ENCODE assay signal across 8 cellular contexts in genomic region chr3:192819001-192819569, GRCh38.
A peak's percentile ranks its signal among the peaks of the same experiment; 100 is the strongest.
DNase-seq lines count a peak whose midpoint lies in the region; ATAC-seq, FAIRE-seq and TF ChIP-seq lines count a peak whose summit lies in the region.

No MANE protein-coding gene starts in this region.

- peaks cover 1% of the 10 kb centered on the region for H3K27me3 Mint-ChIP-seq in activated CD4-positive, alpha-beta memory T cell treated with anti-CD3 and anti-CD28 coated beads, Interleukin-2, amount 10 ng/mL, durations not matched to agents 7 days and 5 days

- DNase-seq in GM12865 (ENCODE audit: low read depth): peak; percentile 81
- peak; percentile 58 for DNase-seq in activated CD4-positive, alpha-beta memory T cell treated with anti-CD3 and anti-CD28 coated beads, Interleukin-2, amount 10 ng/mL, durations not matched to agents 7 days and 5 days
- no peak for DNase-seq in left ventricle myocardium superior
- DNase-seq in urothelium cell line (ENCODE audit: low spot score): peak; percentile 59
- DNase-seq in DMS79 treated with DMSO at 0.1 percent for 48 hours (lab: John Stamatoyannopoulos, UW): no peak
- no peak for DNase-seq in NCI-H1417 (lab: John Stamatoyannopoulos, UW)

- H3K4me1 Mint-ChIP-seq in activated CD4-positive, alpha-beta memory T cell treated with anti-CD3 and anti-CD28 coated beads, Interleukin-2, amount 10 ng/mL, durations not matched to agents 7 days and 5 days: peaks cover 55% of the 10 kb centered on the region

- no peak for FAIRE-seq in urothelium cell line (lab: Jason Lieb, UNC)

- peak; percentile 49 for ATAC-seq in HG02885 (IDR thresholded peaks at IDR 0.05; ENCODE audit: poor library complexity, unreplicated experiment)
- ATAC-seq in left ventricle myocardium superior: peak; percentile 62
- no peak for ATAC-seq in HG03521 (IDR thresholded peaks at IDR 0.05; ENCODE audit: unreplicated experiment)

- intact Hi-C loops in left ventricle myocardium superior (cut with micrococcal nuclease): loop anchor here (5.0 to 10.0 kb wide), 2 partner anchors 96 to 223 kb away; partner anchors contain the start of gene MB21D2

- POLR2A ChIA-PET in activated CD4-positive, alpha-beta memory T cell treated with anti-CD3 and anti-CD28 coated beads, Interleukin-2, amount 10 ng/mL, durations not matched to agents 7 days and 5 days (lab: Charles Lee): interaction anchor here (1.3 to 8.0 kb wide), 5 partner anchors 69 to 98 kb away, joined by 3 to 65 read pairs (median 17); partner anchors contain the start of gene MB21D2

- no peaks in the 10 kb centered on the region for H3K9me3 Mint-ChIP-seq in activated CD4-positive, alpha-beta memory T cell treated with anti-CD3 and anti-CD28 coated beads, Interleukin-2, amount 10 ng/mL, durations not matched to agents 7 days and 5 days

- no peak overlapping the region for H3K4me3 ChIP-seq in GM12865 (ENCODE audit: low read depth, low read length)

- no peaks in the 10 kb centered on the region for H3K36me3 Mint-ChIP-seq in activated CD4-positive, alpha-beta memory T cell treated with anti-CD3 and anti-CD28 coated beads, Interleukin-2, amount 10 ng/mL, durations not matched to agents 7 days and 5 days (ENCODE audit: low read depth)

- CTCF ChIA-PET in activated CD4-positive, alpha-beta memory T cell treated with anti-CD3 and anti-CD28 coated beads, Interleukin-2, amount 10 ng/mL, durations not matched to agents 7 days and 5 days (lab: Charles Lee): interaction anchor here (8.6 to 11.0 kb wide), 2 partner anchors 98 to 222 kb away, joined by 95 to 198 read pairs; partner anchors contain the start of gene MB21D2

- H3K4me3 Mint-ChIP-seq in activated CD4-positive, alpha-beta memory T cell treated with anti-CD3 and anti-CD28 coated beads, Interleukin-2, amount 10 ng/mL, durations not matched to agents 7 days and 5 days: no peak overlapping the region

- H3K27ac Mint-ChIP-seq in activated CD4-positive, alpha-beta memory T cell treated with anti-CD3 and anti-CD28 coated beads, Interleukin-2, amount 10 ng/mL, durations not matched to agents 7 days and 5 days: peak overlapping the region; percentile 19

- TF ChIP-seq CTCF in GM12865 (IDR thresholded peaks at IDR 0.05; ENCODE audit: insufficient read depth, low read depth, low read length, missing control alignments): no peak

Comparison
In these comparisons a context has a peak if more than half of its experiments do, and no peak if none do; other contexts are left out.
1. DNase-seq: peak in GM12865 (single experiment), activated CD4-positive, alpha-beta memory T cell treated with anti-CD3 and anti-CD28 coated beads, Interleukin-2, amount 10 ng/mL, durations not matched to agents 7 days and 5 days (single experiment) and urothelium cell line (single experiment); none in left ventricle myocardium superior (single experiment), DMS79 treated with DMSO at 0.1 percent for 48 hours (single experiment) and NCI-H1417 (0 of 3).